Comparison of ENCODE assay signal across 1 cellular context in genomic region chr5:92081958-92082712, GRCh38.
TF ChIP-seq lines count a peak whose summit lies in the region.

No MANE protein-coding gene starts in this region.

TF ChIP-seq in WTC11, 78 proteins besides CTCF, POLR2A, EP300 and RAD21:
- TF ChIP-seq AR (CRISPR knock-in tag; IDR thresholded peaks at IDR 0.05) (no peak), ZNF512 (CRISPR knock-in tag; IDR thresholded peaks at IDR 0.05; ENCODE audit: borderline replicate concordance) (no peak), TEAD4 (CRISPR knock-in tag; IDR thresholded peaks at IDR 0.05) (no peak), ZNF425 (CRISPR knock-in tag; conservative IDR thresholded peaks at IDR 0.05) (no peak), ATF3 (CRISPR knock-in tag; conservative IDR thresholded peaks at IDR 0.05) (no peak), ZBTB43 (CRISPR knock-in tag; IDR thresholded peaks at IDR 0.05) (no peak), SMAD3 (CRISPR knock-in tag; IDR thresholded peaks at IDR 0.05; ENCODE audit: borderline replicate concordance) (no peak), FOXJ3 (CRISPR knock-in tag; IDR thresholded peaks at IDR 0.05; ENCODE audit: borderline replicate concordance) (no peak), ERG (CRISPR knock-in tag; IDR thresholded peaks at IDR 0.05) (no peak), KAT7 (CRISPR knock-in tag; IDR thresholded peaks at IDR 0.05; ENCODE audit: borderline replicate concordance) (no peak), SP1 (CRISPR knock-in tag; conservative IDR thresholded peaks at IDR 0.05) (no peak), IRF1 (CRISPR knock-in tag; IDR thresholded peaks at IDR 0.05) (no peak)
